In the genomic region with DNA sequence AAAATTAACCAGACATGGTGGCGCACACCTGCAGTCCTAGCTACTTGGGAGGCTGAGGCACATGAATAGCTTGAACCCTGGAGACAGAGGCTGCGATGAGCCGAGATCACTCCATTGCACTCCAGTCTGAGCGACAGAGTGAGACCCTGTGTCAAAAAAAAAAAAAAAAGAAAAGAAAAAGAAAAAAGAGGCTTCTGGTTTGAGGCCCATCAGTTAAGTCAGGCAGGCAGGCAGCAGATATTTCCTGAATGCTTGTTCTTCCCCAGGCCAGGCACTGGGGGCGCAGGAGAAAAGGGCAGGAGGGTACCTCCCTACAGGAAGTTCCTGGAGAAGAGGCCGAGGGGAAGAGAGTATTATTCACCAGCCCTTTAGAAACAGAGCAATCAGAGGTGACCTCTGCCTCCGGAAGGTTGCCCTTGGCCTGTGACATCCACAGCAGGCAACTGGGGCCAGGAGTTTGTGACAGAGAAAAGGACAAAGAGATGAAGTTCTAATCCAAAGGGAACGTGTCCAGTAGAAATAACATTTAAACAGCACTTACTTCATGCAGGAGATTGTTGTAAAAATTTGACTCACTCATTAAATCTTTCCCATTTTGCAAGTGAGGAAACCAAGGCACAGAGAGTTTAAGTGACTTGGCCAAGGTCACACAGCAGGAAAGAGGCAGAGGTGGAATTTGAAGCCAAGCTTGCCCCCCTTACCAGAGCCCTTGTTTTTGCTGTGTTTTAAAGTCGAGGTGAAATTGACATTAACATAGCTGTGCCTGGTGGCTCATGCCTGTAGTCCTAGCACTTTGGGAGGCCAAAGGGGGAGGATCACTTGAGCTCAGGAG, we compare ENCODE assay signal across 6 cellular contexts. TPM values are rescaled to one million over a fixed set of nuclear protein-coding genes. Genes with fewer than 3 reads are reported as not detected.
DNase-seq lines count a peak whose midpoint lies in the region; ATAC-seq, FAIRE-seq and TF ChIP-seq lines count a peak whose summit lies in the region.

No MANE protein-coding gene starts in this region.

- H3K9me2 ChIP-seq in PC-3 (replicated peaks; ENCODE audit: low read length) = no peaks in the 10 kb centered on the region

- POLR2A ChIA-PET in PC-3 (lab: Charles Lee; ENCODE audit: unreplicated experiment) = no interaction called here

- H4K20me1 ChIP-seq in PC-3 (ENCODE audit: low read length) = no peaks in the 10 kb centered on the region

- H3K4me1 Mint-ChIP-seq in activated T-cell treated with anti-CD3 and anti-CD28 coated beads, Interleukin-2, amount 50 U/mL, for 72 hours (ENCODE audit: low read depth) = peaks cover 14% of the 10 kb centered on the region

- no peaks in the 10 kb centered on the region for H3K36me3 Mint-ChIP-seq in activated T-cell treated with anti-CD3 and anti-CD28 coated beads, Interleukin-2, amount 50 U/mL, for 72 hours (ENCODE audit: insufficient read depth in 2 of 2)

- FAIRE-seq in GM18507 (lab: Jason Lieb, UNC) = peak; percentile 35

- no peaks in the 10 kb centered on the region for H3K9me3 ChIP-seq in PC-3 (ENCODE audit: low read length)

- BruUV-seq in PC-3 (replicated peaks; lab: Mats Ljungman, UMichigan) = no TSS peak

- no peak overlapping the region for H3K4me2 ChIP-seq in PC-3 (ENCODE audit: low read length)

- no peaks in the 10 kb centered on the region for H3K36me3 ChIP-seq in PC-3 (ENCODE audit: low read depth, low read length)

- no peak overlapping the region for H3K27ac ChIP-seq in PC-3 (ENCODE audit: low read length)

- H3K4me3 ChIP-seq in PC-3 (ENCODE audit: low read length) = no peak overlapping the region

- H3K4me1 ChIP-seq in PC-3 (ENCODE audit: insufficient read depth, low read length) = 0 out of 2 replicates have a peak, but pooled peaks cover 6% of the 10 kb centered on the region

- H3K27me3 Mint-ChIP-seq in activated T-cell treated with anti-CD3 and anti-CD28 coated beads, Interleukin-2, amount 50 U/mL, for 72 hours (ENCODE audit: low read depth) = no peaks in the 10 kb centered on the region

- TF ChIP-seq CTCF in PC-3 (conservative IDR thresholded peaks at IDR 0.05; ENCODE audit: low read depth, low read length) = peak; percentile 75

- no peak overlapping the region for H3K9ac ChIP-seq in PC-3 (ENCODE audit: low read length)

- ATAC-seq in PC-3 (peak; percentile 97), HG02870 (IDR thresholded peaks at IDR 0.05; ENCODE audit: unreplicated experiment) (no peak)
- no peak for ATAC-seq in activated T-cell treated with anti-CD3 and anti-CD28 coated beads, Interleukin-2, amount 50 U/mL, for 72 hours (replicated peaks in 1 of 2)

- CTCF ChIA-PET in PC-3 (lab: Charles Lee) = no interaction called here

- H2AFZ ChIP-seq in PC-3 (ENCODE audit: low read length) = peak overlapping the region; percentile 43

- no peak overlapping the region for H3K27ac Mint-ChIP-seq in activated T-cell treated with anti-CD3 and anti-CD28 coated beads, Interleukin-2, amount 50 U/mL, for 72 hours

- H3K4me3 Mint-ChIP-seq in activated T-cell treated with anti-CD3 and anti-CD28 coated beads, Interleukin-2, amount 50 U/mL, for 72 hours = no peak overlapping the region

- no peaks in the 10 kb centered on the region for H3F3A ChIP-seq in PC-3 (ENCODE audit: low read length, unreplicated experiment)

- DNase-seq in GM18507 (ENCODE audit: extremely low spot score, insufficient read length, low read depth) = no peak
- DNase-seq in PC-3 = peak; percentile 72
- DNase-seq in glomerular visceral epithelial cell (ENCODE audit: extremely low spot score) = peak; percentile 66
- no peak for DNase-seq in effector CD8-positive, alpha-beta T cell (lab: John Stamatoyannopoulos, UW)
- DNase-seq in activated T-cell treated with anti-CD3 and anti-CD28 coated beads, Interleukin-2, amount 50 U/mL, for 72 hours = no peak

- no peaks in the 10 kb centered on the region for H3K79me2 ChIP-seq in PC-3 (ENCODE audit: low read length)

- intact Hi-C loops in PC-3 (cut with micrococcal nuclease) = no loop called here

- no peaks in the 10 kb centered on the region for H3K9me3 Mint-ChIP-seq in activated T-cell treated with anti-CD3 and anti-CD28 coated beads, Interleukin-2, amount 50 U/mL, for 72 hours

- H3K27me3 ChIP-seq in PC-3 (ENCODE audit: low read length) = no peaks in the 10 kb centered on the region

RNA-seq across cellular contexts. Expression of gene RLN3, which starts 4.3 kb away (rescaled TPM):
- total RNA-seq in PC-3 (2014; rRNA removed) = not detected in 2 replicates
- not detected for total RNA-seq in activated T-cell treated with anti-CD3 and anti-CD28 coated beads, Interleukin-2, amount 50 U/mL, for 72 hours

RNA-seq across cellular contexts. Expression of gene IL27RA, which starts 7.9 kb away (rescaled TPM):
- 14.2 and 14.7 TPM in 2 replicates for total RNA-seq in PC-3 (2014; rRNA removed)
- total RNA-seq in activated T-cell treated with anti-CD3 and anti-CD28 coated beads, Interleukin-2, amount 50 U/mL, for 72 hours = 10 to 100 TPM; 67.0 to 75.2 TPM

RNA-seq across cellular contexts. Expression of gene RFX1, which starts 17.5 kb away (rescaled TPM):
- 7.5 and 9.2 TPM in 2 replicates for total RNA-seq in PC-3 (2014; rRNA removed)
- 10 to 100 TPM; 11.4 to 11.9 TPM for total RNA-seq in activated T-cell treated with anti-CD3 and anti-CD28 coated beads, Interleukin-2, amount 50 U/mL, for 72 hours

RNA-seq across cellular contexts. Expression of gene PALM3, which starts 38.3 kb away (rescaled TPM):
- 2.3 and 4.8 TPM in 2 replicates for total RNA-seq in PC-3 (2014; rRNA removed)
- total RNA-seq in activated T-cell treated with anti-CD3 and anti-CD28 coated beads, Interleukin-2, amount 50 U/mL, for 72 hours = under 1 TPM in 1 of 2 donors, not detected in 1; 0.10 TPM

RNA-seq across cellular contexts. Expression of gene MISP3, which starts 49.0 kb away (rescaled TPM):
- total RNA-seq in PC-3 (2014; rRNA removed) = 6.1 and 7.8 TPM in 2 replicates
- 1 to 10 TPM; 4.6 to 5.8 TPM for total RNA-seq in activated T-cell treated with anti-CD3 and anti-CD28 coated beads, Interleukin-2, amount 50 U/mL, for 72 hours

Comparison
In these comparisons a context has a peak if more than half of its experiments do, and no peak if none do; other contexts are left out.
1. DNase-seq: peak in PC-3 (single experiment) and glomerular visceral epithelial cell (single experiment); none in GM18507 (single experiment), effector CD8-positive, alpha-beta T cell (single experiment) and activated T-cell treated with anti-CD3 and anti-CD28 coated beads, Interleukin-2, amount 50 U/mL, for 72 hours (0 of 2).